8 cellular contexts compared by ENCODE assay signal in the genomic region with DNA sequence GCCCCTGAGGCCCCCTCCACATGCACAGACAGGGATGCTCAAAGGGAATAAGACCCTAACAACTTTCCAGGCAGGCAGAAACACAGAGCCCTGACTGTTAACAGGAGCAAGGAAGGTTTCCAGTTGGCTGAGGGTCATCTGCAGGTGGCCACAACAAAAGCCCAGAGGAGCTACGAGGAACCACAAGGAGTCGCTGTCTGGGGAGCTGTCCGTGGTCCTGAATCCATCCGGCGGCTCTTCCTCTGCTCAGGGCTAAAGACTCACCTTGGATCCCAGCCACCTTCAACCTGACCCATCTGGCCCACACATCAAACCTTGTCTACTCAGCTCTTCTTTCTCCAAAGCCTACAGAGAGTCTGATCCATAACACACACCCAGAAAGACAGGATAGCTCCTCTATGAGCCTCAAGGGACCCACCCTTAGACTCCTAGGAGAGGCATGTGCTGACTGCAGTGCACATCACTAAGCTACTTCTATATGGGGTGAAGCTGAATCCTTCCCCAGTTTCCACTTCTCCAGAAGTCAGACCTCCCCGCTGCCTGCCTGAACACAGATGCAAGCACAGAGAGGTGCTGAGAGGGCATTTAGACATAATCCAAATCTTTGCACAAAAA.
DNase-seq lines count a peak whose midpoint lies in the region; ATAC-seq, FAIRE-seq and TF ChIP-seq lines count a peak whose summit lies in the region.

No MANE protein-coding gene starts in this region.

- no peak overlapping the region for H2AFZ ChIP-seq in GM23248

- no peak for TF ChIP-seq POLR2A in A549 (IDR thresholded peaks at IDR 0.05; ENCODE audit: low read length)

- no peak overlapping the region for H3K27ac Mint-ChIP-seq in activated naive CD4-positive, alpha-beta T cell treated with anti-CD3 and anti-CD28 coated beads, Interleukin-2, amount 10 ng/mL, durations not matched to agents 7 days and 5 days

- DNase-seq in A549 (ENCODE audit: low read depth in 1 of 2, low spot score in 1 of 2), result peak; percentile 66 to 71
- DNase-seq in GM23248, result peak; percentile 72
- peak; percentile 45 to 62 for DNase-seq in SJSA1 (ENCODE audit: low read depth in 1 of 2, low spot score in 2 of 2)
- DNase-seq in activated naive CD4-positive, alpha-beta T cell treated with anti-CD3 and anti-CD28 coated beads, Interleukin-2, amount 10 ng/mL, durations not matched to agents 7 days and 5 days, result peak; percentile 81
- DNase-seq in left ventricle myocardium superior, result peak; percentile 69
- peak; percentile 72 for DNase-seq in stimulated activated CD4-positive, alpha-beta T cell treated with anti-CD3 and anti-CD28 coated beads, Interleukin-15, amount 100 ng/mL, for 24 hours

- H3K4me3 ChIP-seq in A549 (no peak overlapping the region), GM23248 (no peak overlapping the region), SJSA1 (no peak overlapping the region)

- no peak overlapping the region for H3K4me3 Mint-ChIP-seq in activated naive CD4-positive, alpha-beta T cell treated with anti-CD3 and anti-CD28 coated beads, Interleukin-2, amount 10 ng/mL, durations not matched to agents 7 days and 5 days

- 4% methylated on average over 6 of the region's 6 CpGs for WGBS in A549 (ENCODE audit: missing lambda C conversion rate)
- 5 to 12% methylated on average over 6 of the region's 6 CpGs for WGBS in GM23248 (ENCODE audit: low coverage in 1 of 2, low lambda C conversion rate in 2 of 2, missing lambda C conversion rate in 2 of 2), 2 experiments

- no peaks in the 10 kb centered on the region for H4K20me1 ChIP-seq in GM23248 (ENCODE audit: insufficient read depth)

- H3K79me2 ChIP-seq in GM23248 (ENCODE audit: insufficient read depth), result no peaks in the 10 kb centered on the region

- POLR2A ChIA-PET in A549 (lab: Yijun Ruan, JAX), result no interaction called here

- in situ Hi-C loops in GM23248 (cut with MboI), result no loop called here

- H3F3A ChIP-seq in GM23248 (ENCODE audit: insufficient read depth), result no peaks in the 10 kb centered on the region

- H3K9me3 ChIP-seq in A549, result no peaks in the 10 kb centered on the region
- no peaks in the 10 kb centered on the region for H3K9me3 ChIP-seq in GM23248 (ENCODE audit: low read depth)
- no peaks in the 10 kb centered on the region for H3K9me3 ChIP-seq in SJSA1 (replicated peaks)

- TF ChIP-seq EP300 in A549 (IDR thresholded peaks at IDR 0.05), result no peak

- H3K27ac ChIP-seq in A549 (no peak overlapping the region), GM23248 (no peak overlapping the region), SJSA1 (no peak overlapping the region)

- CTCF ChIA-PET in A549 (lab: Yijun Ruan, JAX), result interaction anchor here (0.8 to 25.5 kb wide), 30 partner anchors 10 to 707 kb away, joined by 3 to 779 read pairs (median 5); no protein-coding TSS in a partner anchor
- CTCF ChIA-PET in activated naive CD4-positive, alpha-beta T cell treated with anti-CD3 and anti-CD28 coated beads, Interleukin-2, amount 10 ng/mL, durations not matched to agents 7 days and 5 days (lab: Charles Lee), result interaction anchor here (0.6 to 13.7 kb wide), 22 partner anchors 9 to 177 kb away, joined by 3 to 239 read pairs (median 4); no protein-coding TSS in a partner anchor

- ATAC-seq in A549, result peak; percentile 72 to 90; a peak in 5 of 6 replicates
- ATAC-seq in left ventricle myocardium superior, result peak; percentile 70
- ATAC-seq in HG03457 (IDR thresholded peaks at IDR 0.05; ENCODE audit: unreplicated experiment), result no peak
- no peak for ATAC-seq in HG03469 (IDR thresholded peaks at IDR 0.05; ENCODE audit: unreplicated experiment)

- H3K4me1 Mint-ChIP-seq in activated naive CD4-positive, alpha-beta T cell treated with anti-CD3 and anti-CD28 coated beads, Interleukin-2, amount 10 ng/mL, durations not matched to agents 7 days and 5 days, result no peaks in the 10 kb centered on the region

- no peaks in the 10 kb centered on the region for H3K36me3 Mint-ChIP-seq in activated naive CD4-positive, alpha-beta T cell treated with anti-CD3 and anti-CD28 coated beads, Interleukin-2, amount 10 ng/mL, durations not matched to agents 7 days and 5 days

- FAIRE-seq in A549 (lab: Jason Lieb, UNC), result no peak

- TF ChIP-seq CTCF in A549 (IDR thresholded peaks at IDR 0.05), result peak; percentile 68

- H3K9me2 ChIP-seq in GM23248 (ENCODE audit: insufficient read depth), result no peaks in the 10 kb centered on the region

- H3K9ac ChIP-seq in GM23248, result no peak overlapping the region

- intact Hi-C loops in left ventricle myocardium superior (cut with micrococcal nuclease), result no loop called here

- H3K9me3 Mint-ChIP-seq in activated naive CD4-positive, alpha-beta T cell treated with anti-CD3 and anti-CD28 coated beads, Interleukin-2, amount 10 ng/mL, durations not matched to agents 7 days and 5 days, result no peaks in the 10 kb centered on the region

- H3K27me3 Mint-ChIP-seq in activated naive CD4-positive, alpha-beta T cell treated with anti-CD3 and anti-CD28 coated beads, Interleukin-2, amount 10 ng/mL, durations not matched to agents 7 days and 5 days, result peaks cover 52% of the 10 kb centered on the region

- H3K4me2 ChIP-seq in A549, result no peak overlapping the region
- H3K4me2 ChIP-seq in GM23248 (ENCODE audit: unreplicated experiment), result no peak overlapping the region

- H3K36me3 ChIP-seq in GM23248 (ENCODE audit: low read depth) (no peaks in the 10 kb centered on the region), SJSA1 (no peaks in the 10 kb centered on the region)

- no peaks in the 10 kb centered on the region for H3K4me1 ChIP-seq in A549
- H3K4me1 ChIP-seq in GM23248 (ENCODE audit: insufficient read depth), result no peaks in the 10 kb centered on the region
- H3K4me1 ChIP-seq in SJSA1 (replicated peaks), result no peaks in the 10 kb centered on the region

- H3K27me3 ChIP-seq in GM23248 (replicated peaks; ENCODE audit: insufficient read depth) (peaks cover 32% of the 10 kb centered on the region), SJSA1 (replicated peaks) (peaks cover 11% of the 10 kb centered on the region; the same call in 1 of the 2 replicates)

- TF ChIP-seq RAD21 in A549 (conservative IDR thresholded peaks at IDR 0.05 in 1 of 2, IDR thresholded peaks at IDR 0.05 in 1 of 2), result peak; percentile 30 to 49; a peak in 4 of 5 replicates

TF ChIP-seq in A549, 52 proteins besides CTCF, POLR2A, EP300 and RAD21 (continues in another document):
- TF ChIP-seq HMGXB4 (CRISPR knock-in tag; IDR thresholded peaks at IDR 0.05; ENCODE audit: borderline replicate concordance), result no peak
- no peak for TF ChIP-seq JUNB (IDR thresholded peaks at IDR 0.05)
- no peak for TF ChIP-seq MYC (IDR thresholded peaks at IDR 0.05; ENCODE audit: borderline replicate concordance, low read length)
- no peak for TF ChIP-seq CHD2 (IDR thresholded peaks at IDR 0.05; ENCODE audit: low read length, partially characterized antibody)
- TF ChIP-seq NPAS2 (CRISPR knock-in tag; IDR thresholded peaks at IDR 0.05; ENCODE audit: borderline replicate concordance), result no peak
- no peak for TF ChIP-seq HEYL (CRISPR knock-in tag; IDR thresholded peaks at IDR 0.05)
- TF ChIP-seq ZFP36 (IDR thresholded peaks at IDR 0.05; ENCODE audit: borderline replicate concordance, partially characterized antibody), result no peak
- TF ChIP-seq PHF8 (IDR thresholded peaks at IDR 0.05; ENCODE audit: borderline replicate concordance, low read depth), result no peak
- TF ChIP-seq, protein P1, sequence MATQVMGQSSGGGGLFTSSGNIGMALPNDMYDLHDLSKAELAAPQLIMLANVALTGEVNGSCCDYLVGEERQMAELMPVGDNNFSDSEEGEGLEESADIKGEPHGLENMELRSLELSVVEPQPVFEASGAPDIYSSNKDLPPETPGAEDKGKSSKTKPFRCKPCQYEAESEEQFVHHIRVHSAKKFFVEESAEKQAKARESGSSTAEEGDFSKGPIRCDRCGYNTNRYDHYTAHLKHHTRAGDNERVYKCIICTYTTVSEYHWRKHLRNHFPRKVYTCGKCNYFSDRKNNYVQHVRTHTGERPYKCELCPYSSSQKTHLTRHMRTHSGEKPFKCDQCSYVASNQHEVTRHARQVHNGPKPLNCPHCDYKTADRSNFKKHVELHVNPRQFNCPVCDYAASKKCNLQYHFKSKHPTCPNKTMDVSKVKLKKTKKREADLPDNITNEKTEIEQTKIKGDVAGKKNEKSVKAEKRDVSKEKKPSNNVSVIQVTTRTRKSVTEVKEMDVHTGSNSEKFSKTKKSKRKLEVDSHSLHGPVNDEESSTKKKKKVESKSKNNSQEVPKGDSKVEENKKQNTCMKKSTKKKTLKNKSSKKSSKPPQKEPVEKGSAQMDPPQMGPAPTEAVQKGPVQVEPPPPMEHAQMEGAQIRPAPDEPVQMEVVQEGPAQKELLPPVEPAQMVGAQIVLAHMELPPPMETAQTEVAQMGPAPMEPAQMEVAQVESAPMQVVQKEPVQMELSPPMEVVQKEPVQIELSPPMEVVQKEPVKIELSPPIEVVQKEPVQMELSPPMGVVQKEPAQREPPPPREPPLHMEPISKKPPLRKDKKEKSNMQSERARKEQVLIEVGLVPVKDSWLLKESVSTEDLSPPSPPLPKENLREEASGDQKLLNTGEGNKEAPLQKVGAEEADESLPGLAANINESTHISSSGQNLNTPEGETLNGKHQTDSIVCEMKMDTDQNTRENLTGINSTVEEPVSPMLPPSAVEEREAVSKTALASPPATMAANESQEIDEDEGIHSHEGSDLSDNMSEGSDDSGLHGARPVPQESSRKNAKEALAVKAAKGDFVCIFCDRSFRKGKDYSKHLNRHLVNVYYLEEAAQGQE (IDR thresholded peaks at IDR 0.05), result peak; percentile 99
- no peak for TF ChIP-seq RNF2 (IDR thresholded peaks at IDR 0.05; ENCODE audit: borderline replicate concordance, low read depth)
- TF ChIP-seq MAZ (IDR thresholded peaks at IDR 0.05; ENCODE audit: borderline replicate concordance, low read depth, low read length), result no peak
- no peak for TF ChIP-seq KDM5A (IDR thresholded peaks at IDR 0.05)
- no peak for TF ChIP-seq MAFK (IDR thresholded peaks at IDR 0.05; ENCODE audit: partially characterized antibody)
- no peak for TF ChIP-seq CBX8 (IDR thresholded peaks at IDR 0.05)
- TF ChIP-seq ZSCAN20 (CRISPR knock-in tag; IDR thresholded peaks at IDR 0.05), result peak; percentile 89; the same call in 1 of the 2 replicates
- peak; percentile 97 for TF ChIP-seq EHMT2 (IDR thresholded peaks at IDR 0.05; ENCODE audit: low read depth)
- no peak for TF ChIP-seq ZC3H11A (IDR thresholded peaks at IDR 0.05)

Comparison
In these comparisons a context has a peak if more than half of its experiments do, and no peak if none do; other contexts are left out.
1. ATAC-seq: peak in A549 (2 of 2) and left ventricle myocardium superior (single experiment); none in HG03457 (single experiment) and HG03469 (single experiment).
2. Peak in every context shown above with its lines, with median percentiles within 50 percentile points of each other: DNase-seq.